ENCODE assay signal across 27 cellular contexts in genomic region chr2:6562762-6563161, GRCh38.
DNase-seq lines count a peak whose midpoint lies in the region; ATAC-seq, FAIRE-seq and TF ChIP-seq lines count a peak whose summit lies in the region.
"Had no signal": no experiment of that assay in that cellular context is flagged by ENCODE, and none has a peak within 500 bp of the region (broad histone marks: within the 10 kb centered on the region; RNA-seq: fewer than 3 reads in every experiment).

No MANE protein-coding gene starts in this region.

- H3K4me3 Mint-ChIP-seq in GM23338, result no peak overlapping the region
- H3K4me3 Mint-ChIP-seq: CD4-positive, alpha-beta T cell; H9 had no signal

- no peak overlapping the region for H3K9ac ChIP-seq in smooth muscle cell (ENCODE audit: low read depth)
- H3K9ac ChIP-seq: BLaER1 treated with 17β-estradiol and CSF1 and Interleukin-3, amounts not matched to agents 10 nM and 100 nM had no signal

- peaks cover 35% of the 10 kb centered on the region for H3K9me3 Mint-ChIP-seq in GM23338
- H3K9me3 Mint-ChIP-seq: CD4-positive, alpha-beta T cell; H9 had no signal

- H3K27ac Mint-ChIP-seq in GM23338, result no peak overlapping the region
- H3K27ac Mint-ChIP-seq: CD4-positive, alpha-beta T cell; H9 had no signal

- H4K20me1 ChIP-seq in GM23338 (replicated peaks; ENCODE audit: insufficient read depth) (no peaks in the 10 kb centered on the region), smooth muscle cell (ENCODE audit: low read depth) (no peaks in the 10 kb centered on the region)
- H4K20me1 ChIP-seq: BLaER1 treated with 17β-estradiol and CSF1 and Interleukin-3, amounts not matched to agents 10 nM and 100 nM had no signal

- no peak overlapping the region for H3K4me3 ChIP-seq in GM23338
- H3K4me3 ChIP-seq in smooth muscle cell, result no peak overlapping the region
- H3K4me3 ChIP-seq: BLaER1 treated with 17β-estradiol and CSF1 and Interleukin-3, amounts not matched to agents 10 nM and 100 nM; MG63 had no signal

- WGBS in smooth muscle cell (ENCODE audit: low lambda C conversion rate), result 80% methylated on average over 7 of the region's 7 CpGs

- no peak for TF ChIP-seq POLR2A in GM12891 (IDR thresholded peaks at IDR 0.05; ENCODE audit: low read depth, low read length)

- H3K36me3 Mint-ChIP-seq in GM23338 (ENCODE audit: low read depth), result no peaks in the 10 kb centered on the region

- no peak overlapping the region for H3K27ac ChIP-seq in GM23338 (ENCODE audit: low read depth)
- H3K27ac ChIP-seq in smooth muscle cell (ENCODE audit: low read depth), result no peak overlapping the region
- H3K27ac ChIP-seq: BLaER1 treated with 17β-estradiol and CSF1 and Interleukin-3, amounts not matched to agents 10 nM and 100 nM had no signal

- peak; percentile 95 for FAIRE-seq in islet of Langerhans (lab: Jason Lieb, UNC)
- FAIRE-seq in GM12891 (lab: Jason Lieb, UNC), result no peak
- FAIRE-seq: A204.1, D721Med had no signal

- no peak for ATAC-seq in GM23338
- ATAC-seq in HG03442 (IDR thresholded peaks at IDR 0.05; ENCODE audit: unreplicated experiment), result no peak
- ATAC-seq: PC-3, Right ventricle myocardium inferior had no signal

- H3K9me3 ChIP-seq in smooth muscle cell (replicated peaks; ENCODE audit: low read depth), result no peaks in the 10 kb centered on the region
- H3K9me3 ChIP-seq: BLaER1 treated with 17β-estradiol and CSF1 and Interleukin-3, amounts not matched to agents 10 nM and 100 nM; MG63 had no signal

- H3F3A ChIP-seq in GM23338 (replicated peaks; ENCODE audit: low read depth) (no peaks in the 10 kb centered on the region), smooth muscle cell (ENCODE audit: low read depth) (no peaks in the 10 kb centered on the region)

- H3K9me2 ChIP-seq in GM23338 (ENCODE audit: insufficient read depth), result no peaks in the 10 kb centered on the region

- H3K36me3 ChIP-seq in GM23338 (ENCODE audit: insufficient read depth) (no peaks in the 10 kb centered on the region), smooth muscle cell (ENCODE audit: low read depth) (no peaks in the 10 kb centered on the region)
- H3K36me3 ChIP-seq: BLaER1 treated with 17β-estradiol and CSF1 and Interleukin-3, amounts not matched to agents 10 nM and 100 nM; MG63 had no signal

- TF ChIP-seq CTCF in GM23338 (conservative IDR thresholded peaks at IDR 0.05; ENCODE audit: low read depth in 2 of 2) (no peak), smooth muscle cell (IDR thresholded peaks at IDR 0.05; ENCODE audit: borderline replicate concordance, insufficient read depth, poor library complexity, severe bottlenecking) (no peak)

- no peaks in the 10 kb centered on the region for H3K27me3 ChIP-seq in GM23338 (ENCODE audit: insufficient read depth)
- H3K27me3 ChIP-seq in smooth muscle cell (ENCODE audit: low read depth), result no peaks in the 10 kb centered on the region
- H3K27me3 ChIP-seq: BLaER1 treated with 17β-estradiol and CSF1 and Interleukin-3, amounts not matched to agents 10 nM and 100 nM; MG63 had no signal

- DNase-seq in GM23338 (ENCODE audit: low spot score) (no peak), NCI-H748 treated with DMSO at 0.1 percent for 48 hours (lab: John Stamatoyannopoulos, UW) (peak; percentile 4), smooth muscle cell (lab: John Stamatoyannopoulos, UW; ENCODE audit: unreplicated experiment) (no peak), GM03348 (ENCODE audit: low spot score) (no peak), GM12891 (ENCODE audit: insufficient read length, low spot score) (no peak)
- DNase-seq: AML-193; CD4-positive, alpha-beta T cell; DMS79 treated with DMSO at 0.1 percent for 48 hours; GF-D8; H9; KBM-7; MG63; NCI-H1105 treated with DMSO at 0.1 percent for 48 hours; NCI-H1694; NCI-H2081; NCI-H2171; NCI-H226; NCI-H510A treated with DMSO at 0.1 percent for 48 hours; NCI-H774; NK-92 treated with Interleukin-12 subunit alpha and Interleukin-12 subunit beta, amount 100 ng/mL, for 24 hours; PC-3 had no signal

- H2AFZ ChIP-seq in GM23338, result peak overlapping the region; percentile 67
- peak overlapping the region; percentile 40 for H2AFZ ChIP-seq in smooth muscle cell (ENCODE audit: low read depth)

- H3K27me3 Mint-ChIP-seq in GM23338 (ENCODE audit: insufficient read depth, low read depth, poor library complexity), result peaks cover 2% of the 10 kb centered on the region

- H3K4me1 Mint-ChIP-seq in GM23338, result no peaks in the 10 kb centered on the region

- H3K4me2 ChIP-seq in GM23338 (no peak overlapping the region), smooth muscle cell (no peak overlapping the region)
- H3K4me2 ChIP-seq: BLaER1 treated with 17β-estradiol and CSF1 and Interleukin-3, amounts not matched to agents 10 nM and 100 nM had no signal

- H3K4me1 ChIP-seq in GM23338 (ENCODE audit: insufficient read depth) (no peaks in the 10 kb centered on the region), smooth muscle cell (ENCODE audit: low read depth) (no peaks in the 10 kb centered on the region)
- H3K4me1 ChIP-seq: BLaER1 treated with 17β-estradiol and CSF1 and Interleukin-3, amounts not matched to agents 10 nM and 100 nM had no signal

- no peaks in the 10 kb centered on the region for H3K79me2 ChIP-seq in GM23338 (replicated peaks; ENCODE audit: insufficient read depth)
- no peaks in the 10 kb centered on the region for H3K79me2 ChIP-seq in smooth muscle cell (ENCODE audit: low read depth)

TF ChIP-seq in GM23338, 12 proteins besides CTCF, POLR2A, EP300 and RAD21:
- TF ChIP-seq ZNF114 (CRISPR knock-in tag; IDR thresholded peaks at IDR 0.05) (no peak), CREB1 (CRISPR knock-in tag; IDR thresholded peaks at IDR 0.05; ENCODE audit: low read depth) (no peak)

TF ChIP-seq in GM12891, 5 proteins besides CTCF, POLR2A, EP300 and RAD21:
- no peak for TF ChIP-seq POU2F2 (IDR thresholded peaks at IDR 0.05; ENCODE audit: low read depth, low read length)
- no peak for TF ChIP-seq POLR2AphosphoS5 (IDR thresholded peaks at IDR 0.05; ENCODE audit: low read depth, low read length)
- TF ChIP-seq SPI1 (IDR thresholded peaks at IDR 0.05; ENCODE audit: low read depth, low read length), result no peak
- TF ChIP-seq TAF1 (IDR thresholded peaks at IDR 0.05; ENCODE audit: low read depth, low read length), result no peak
- no peak for TF ChIP-seq PAX5 (IDR thresholded peaks at IDR 0.05; ENCODE audit: insufficient read depth, low read length, severe bottlenecking)
